Comparison of ENCODE assay signal across 8 cellular contexts in genomic region chr5:39074009-39074886, GRCh38. TPM values are rescaled to one million over a fixed set of nuclear protein-coding genes. Genes with fewer than 3 reads are reported as not detected.
DNase-seq lines count a peak whose midpoint lies in the region; ATAC-seq lines count a peak whose summit lies in the region.

Gene RICTOR, minus strand, starts transcription at chr5:39074399. Its CDS starts 22 bp downstream, at chr5:39074377.

- peak within 1 kb of the TSS; percentile 99 for H2BK15ac ChIP-seq in mesenchymal stem cell (ENCODE audit: low read depth, poor library complexity, severe bottlenecking)

- H2BK5ac ChIP-seq in mesenchymal stem cell (ENCODE audit: low read depth, low read length, poor library complexity, severe bottlenecking): peak within 1 kb of the TSS; percentile 97

- H2BK12ac ChIP-seq in mesenchymal stem cell (ENCODE audit: low read length in 2 of 2): peak within 1 kb of the TSS; percentile 66 to 88

- H3K9ac ChIP-seq in mesenchymal stem cell (ENCODE audit: low read length): peak within 1 kb of the TSS; percentile 96

- peak within 1 kb of the TSS; percentile 99 for H4K91ac ChIP-seq in mesenchymal stem cell (ENCODE audit: low read length)

- peak; percentile 97 for DNase-seq in COLO668 (lab: John Stamatoyannopoulos, UW; ENCODE audit: unreplicated experiment)
- peak; percentile 90 for DNase-seq in HT-29 (ENCODE audit: low spot score)
- peak; percentile 87 for DNase-seq in NK-92 treated with Interleukin-12 subunit alpha and Interleukin-12 subunit beta, amount 100 ng/mL, for 24 hours (lab: John Stamatoyannopoulos, UW)
- DNase-seq in activated CD8-positive, alpha-beta memory T cell treated with anti-CD3 and anti-CD28 coated beads for 4 hours (ENCODE audit: low read depth in 2 of 2): peak; percentile 80 to 81
- peak; percentile 76 to 84 (median 84) for DNase-seq in effector memory CD4-positive, alpha-beta T cell
- peak; percentile 89 for DNase-seq in mesenchymal stem cell
- peak; percentile 88 for DNase-seq in stimulated activated CD8-positive, alpha-beta memory T cell treated with anti-CD3 and anti-CD28 coated beads, Interleukin-12 subunit alpha, Interleukin-12 subunit beta, amount 100 ng/mL, for 4 hours (ENCODE audit: low read depth)

- peak within 1 kb of the TSS; percentile 94 to 99 for H3K4ac ChIP-seq in mesenchymal stem cell (ENCODE audit: low read depth in 1 of 2, low read length in 2 of 2)

- under 1% methylated on average over 82 of the region's 99 CpGs for WGBS in mesenchymal stem cell

- peak within 1 kb of the TSS; percentile 74 to 96 for H3K14ac ChIP-seq in mesenchymal stem cell (ENCODE audit: low read length in 2 of 2)

- peak within 1 kb of the TSS; percentile 90 for H3K4me2 ChIP-seq in mesenchymal stem cell (ENCODE audit: low read length, poor library complexity, severe bottlenecking)

- H3K4me1 ChIP-seq in effector memory CD4-positive, alpha-beta T cell (ENCODE audit: control insufficient read depth, insufficient read depth, low read length, poor library complexity, severe bottlenecking): no peaks in the 10 kb centered on the region
- H3K4me1 ChIP-seq in mesenchymal stem cell (ENCODE audit: control insufficient read depth, insufficient read depth, low read depth, low read length): no peaks in the 10 kb centered on the region

- peak; percentile 73 for ATAC-seq in GM21360 (IDR thresholded peaks at IDR 0.05; ENCODE audit: unreplicated experiment)

- H3K27ac ChIP-seq in effector memory CD4-positive, alpha-beta T cell (ENCODE audit: insufficient read depth, low read length, poor library complexity, severe bottlenecking): peak within 1 kb of the TSS; percentile 97
- peak within 1 kb of the TSS; percentile 95 for H3K27ac ChIP-seq in mesenchymal stem cell (ENCODE audit: low read length, poor library complexity, severe bottlenecking)

- peak within 1 kb of the TSS; percentile 94 for H3K4me3 ChIP-seq in effector memory CD4-positive, alpha-beta T cell (ENCODE audit: insufficient read depth, low read depth, low read length, poor library complexity, severe bottlenecking)
- peak within 1 kb of the TSS; percentile 98 to 100 for H3K4me3 ChIP-seq in mesenchymal stem cell (ENCODE audit: insufficient read depth in 1 of 2, low read depth in 1 of 2, low read length in 2 of 2)

- peak within 1 kb of the TSS; percentile 100 for H3K18ac ChIP-seq in mesenchymal stem cell (ENCODE audit: low read depth in 1 of 2, low read length in 2 of 2)

- peak within 1 kb of the TSS; percentile 92 for H2AFZ ChIP-seq in mesenchymal stem cell (ENCODE audit: low read depth, low read length)

- peak within 1 kb of the TSS; percentile 97 for H4K8ac ChIP-seq in mesenchymal stem cell (ENCODE audit: low read length)

- H3K36me3 ChIP-seq in effector memory CD4-positive, alpha-beta T cell (ENCODE audit: control insufficient read depth, insufficient read depth, low read length): peaks cover 6% of the 10 kb centered on the region
- peaks cover 0 to 7% of the 10 kb centered on the region in 2 experiments for H3K36me3 ChIP-seq in mesenchymal stem cell (ENCODE audit: control insufficient read depth in 1 of 2, insufficient read depth in 2 of 2, low read depth in 1 of 2, low read length in 2 of 2)

- peak within 1 kb of the TSS; percentile 90 to 100 for H3K23ac ChIP-seq in mesenchymal stem cell (ENCODE audit: low read length in 2 of 2)

- H2AK5ac ChIP-seq in mesenchymal stem cell (ENCODE audit: low read length, severe bottlenecking): no peak within 1 kb of the TSS

- H3K79me1 ChIP-seq in mesenchymal stem cell (replicated peaks; ENCODE audit: low read length, poor library complexity, severe bottlenecking): peaks cover 2% of the 10 kb centered on the region

- H3K27me3 ChIP-seq in effector memory CD4-positive, alpha-beta T cell (replicated peaks; ENCODE audit: control insufficient read depth, insufficient read depth, low read length, poor library complexity, severe bottlenecking): peaks cover 21% of the 10 kb centered on the region
- H3K27me3 ChIP-seq in mesenchymal stem cell (ENCODE audit: control insufficient read depth in 1 of 2, insufficient read depth in 1 of 2, low read length in 2 of 2): no peaks in the 10 kb centered on the region

- no peaks in the 10 kb centered on the region for H3K9me3 ChIP-seq in effector memory CD4-positive, alpha-beta T cell (ENCODE audit: control insufficient read depth, low read length)
- H3K9me3 ChIP-seq in mesenchymal stem cell (ENCODE audit: control insufficient read depth, low read length): no peaks in the 10 kb centered on the region

- H2BK120ac ChIP-seq in mesenchymal stem cell (ENCODE audit: low read depth, low read length): peak within 1 kb of the TSS; percentile 97

RNA-seq across cellular contexts. Expression of gene RICTOR, which starts in this region (rescaled TPM):
- 11.3 and 12.8 TPM in 2 replicates for total RNA-seq in HT-29 (2014; rRNA removed; shearing (Covaris generic))
- 9.7 TPM for polyA plus RNA-seq in mesenchymal stem cell (2013, experiment 1 of 2)
- 9.5 TPM for polyA plus RNA-seq in mesenchymal stem cell (2013, experiment 2 of 2)

Comparison
In these comparisons a context has a peak if more than half of its experiments do, and no peak if none do; other contexts are left out.
1. Peak in every context shown above with its lines: DNase-seq, ATAC-seq, H3K4me3 ChIP-seq and H3K27ac ChIP-seq.